Comparison of ENCODE assay signal across 1 cellular context in the genomic region with DNA sequence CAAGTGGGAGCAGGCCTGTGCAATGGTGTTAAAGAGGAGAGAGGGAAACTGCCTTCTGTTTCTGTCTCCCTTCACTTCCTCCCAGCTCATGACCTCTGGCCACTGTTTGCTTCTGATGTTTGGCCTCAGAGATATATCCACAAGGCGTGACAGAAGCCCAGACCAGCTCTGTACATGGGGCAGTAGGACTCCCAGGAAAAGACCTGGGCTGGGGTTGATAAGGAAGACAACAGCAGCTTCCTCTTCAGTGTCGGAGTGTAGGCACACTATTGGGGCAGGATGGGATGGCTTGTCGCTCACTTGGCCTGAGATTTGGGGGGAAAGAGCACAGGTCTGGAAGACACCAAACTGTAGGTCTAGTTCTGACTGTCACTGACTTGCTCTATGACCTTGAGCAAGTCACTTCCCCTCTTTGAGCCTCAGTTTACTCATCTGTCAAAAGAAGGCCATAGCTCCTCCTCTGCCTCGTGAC.
TF ChIP-seq lines count a peak whose summit lies in the region.

No MANE protein-coding gene starts in this region.

TF ChIP-seq in K562, 482 proteins besides CTCF, POLR2A, EP300 and RAD21 (continued from another document and continues in another):
- TF ChIP-seq, protein P1, sequence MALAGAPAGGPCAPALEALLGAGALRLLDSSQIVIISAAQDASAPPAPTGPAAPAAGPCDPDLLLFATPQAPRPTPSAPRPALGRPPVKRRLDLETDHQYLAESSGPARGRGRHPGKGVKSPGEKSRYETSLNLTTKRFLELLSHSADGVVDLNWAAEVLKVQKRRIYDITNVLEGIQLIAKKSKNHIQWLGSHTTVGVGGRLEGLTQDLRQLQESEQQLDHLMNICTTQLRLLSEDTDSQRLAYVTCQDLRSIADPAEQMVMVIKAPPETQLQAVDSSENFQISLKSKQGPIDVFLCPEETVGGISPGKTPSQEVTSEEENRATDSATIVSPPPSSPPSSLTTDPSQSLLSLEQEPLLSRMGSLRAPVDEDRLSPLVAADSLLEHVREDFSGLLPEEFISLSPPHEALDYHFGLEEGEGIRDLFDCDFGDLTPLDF (CRISPR knock-in tag; IDR thresholded peaks at IDR 0.05) = no peak
- no peak for TF ChIP-seq EGR1 (conservative IDR thresholded peaks at IDR 0.05)
- TF ChIP-seq NFRKB (IDR thresholded peaks at IDR 0.05; ENCODE audit: low read depth) = no peak; the same call in 1 of the 2 replicates
- TF ChIP-seq MEF2D (tag; conservative IDR thresholded peaks at IDR 0.05; ENCODE audit: low read depth) = no peak
- no peak for TF ChIP-seq SIN3B (IDR thresholded peaks at IDR 0.05; ENCODE audit: low read depth)
- no peak for TF ChIP-seq KHSRP (IDR thresholded peaks at IDR 0.05)
- 0 out of 2 replicates have a peak, but pooled peaks have one; percentile 6 for TF ChIP-seq HSF4 (CRISPR knock-in tag; IDR thresholded peaks at IDR 0.05; ENCODE audit: borderline replicate concordance)
- TF ChIP-seq, protein P2, sequence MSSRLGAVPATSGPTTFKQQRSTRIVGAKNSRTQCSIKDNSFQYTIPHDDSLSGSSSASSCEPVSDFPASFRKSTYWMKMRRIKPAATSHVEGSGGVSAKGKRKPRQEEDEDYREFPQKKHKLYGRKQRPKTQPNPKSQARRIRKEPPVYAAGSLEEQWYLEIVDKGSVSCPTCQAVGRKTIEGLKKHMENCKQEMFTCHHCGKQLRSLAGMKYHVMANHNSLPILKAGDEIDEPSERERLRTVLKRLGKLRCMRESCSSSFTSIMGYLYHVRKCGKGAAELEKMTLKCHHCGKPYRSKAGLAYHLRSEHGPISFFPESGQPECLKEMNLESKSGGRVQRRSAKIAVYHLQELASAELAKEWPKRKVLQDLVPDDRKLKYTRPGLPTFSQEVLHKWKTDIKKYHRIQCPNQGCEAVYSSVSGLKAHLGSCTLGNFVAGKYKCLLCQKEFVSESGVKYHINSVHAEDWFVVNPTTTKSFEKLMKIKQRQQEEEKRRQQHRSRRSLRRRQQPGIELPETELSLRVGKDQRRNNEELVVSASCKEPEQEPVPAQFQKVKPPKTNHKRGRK (tag; IDR thresholded peaks at IDR 0.05) = no peak
- no peak; the same call in 1 of the 2 replicates for TF ChIP-seq ATF7 (IDR thresholded peaks at IDR 0.05)
- TF ChIP-seq TAF7 (tag; IDR thresholded peaks at IDR 0.05) = no peak
- TF ChIP-seq CBX3 (IDR thresholded peaks at IDR 0.05; ENCODE audit: borderline replicate concordance in 1 of 2, low read length in 2 of 2) = no peak
- peak; percentile 83 for TF ChIP-seq SPI1 (IDR thresholded peaks at IDR 0.05; ENCODE audit: borderline replicate concordance, low read depth, low read length)
- TF ChIP-seq SMARCE1 (IDR thresholded peaks at IDR 0.05) = no peak
- TF ChIP-seq, protein P3, sequence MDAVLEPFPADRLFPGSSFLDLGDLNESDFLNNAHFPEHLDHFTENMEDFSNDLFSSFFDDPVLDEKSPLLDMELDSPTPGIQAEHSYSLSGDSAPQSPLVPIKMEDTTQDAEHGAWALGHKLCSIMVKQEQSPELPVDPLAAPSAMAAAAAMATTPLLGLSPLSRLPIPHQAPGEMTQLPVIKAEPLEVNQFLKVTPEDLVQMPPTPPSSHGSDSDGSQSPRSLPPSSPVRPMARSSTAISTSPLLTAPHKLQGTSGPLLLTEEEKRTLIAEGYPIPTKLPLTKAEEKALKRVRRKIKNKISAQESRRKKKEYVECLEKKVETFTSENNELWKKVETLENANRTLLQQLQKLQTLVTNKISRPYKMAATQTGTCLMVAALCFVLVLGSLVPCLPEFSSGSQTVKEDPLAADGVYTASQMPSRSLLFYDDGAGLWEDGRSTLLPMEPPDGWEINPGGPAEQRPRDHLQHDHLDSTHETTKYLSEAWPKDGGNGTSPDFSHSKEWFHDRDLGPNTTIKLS (IDR thresholded peaks at IDR 0.05; ENCODE audit: borderline replicate concordance, low read depth) = no peak
- no peak for TF ChIP-seq FOXA1 (IDR thresholded peaks at IDR 0.05; ENCODE audit: borderline replicate concordance)
- TF ChIP-seq ETV5 (CRISPR knock-in tag; IDR thresholded peaks at IDR 0.05; ENCODE audit: low read depth) = peak; percentile 91
- TF ChIP-seq, protein P4, sequence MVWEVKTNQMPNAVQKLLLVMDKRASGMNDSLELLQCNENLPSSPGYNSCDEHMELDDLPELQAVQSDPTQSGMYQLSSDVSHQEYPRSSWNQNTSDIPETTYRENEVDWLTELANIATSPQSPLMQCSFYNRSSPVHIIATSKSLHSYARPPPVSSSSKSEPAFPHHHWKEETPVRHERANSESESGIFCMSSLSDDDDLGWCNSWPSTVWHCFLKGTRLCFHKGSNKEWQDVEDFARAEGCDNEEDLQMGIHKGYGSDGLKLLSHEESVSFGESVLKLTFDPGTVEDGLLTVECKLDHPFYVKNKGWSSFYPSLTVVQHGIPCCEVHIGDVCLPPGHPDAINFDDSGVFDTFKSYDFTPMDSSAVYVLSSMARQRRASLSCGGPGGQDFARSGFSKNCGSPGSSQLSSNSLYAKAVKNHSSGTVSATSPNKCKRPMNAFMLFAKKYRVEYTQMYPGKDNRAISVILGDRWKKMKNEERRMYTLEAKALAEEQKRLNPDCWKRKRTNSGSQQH (CRISPR knock-in tag; IDR thresholded peaks at IDR 0.05) = 0 out of 2 replicates have a peak, but pooled peaks have one; percentile 15
- TF ChIP-seq MCM5 (IDR thresholded peaks at IDR 0.05; ENCODE audit: low read depth) = no peak
- TF ChIP-seq MYC (IDR thresholded peaks at IDR 0.05; ENCODE audit: low read depth, low read length) = peak; percentile 45
- no peak for TF ChIP-seq MYC (CRISPR knock-in tag; IDR thresholded peaks at IDR 0.05; ENCODE audit: borderline replicate concordance, low read depth)
- peak; percentile 77 for TF ChIP-seq CBFA2T2 (conservative IDR thresholded peaks at IDR 0.05)
- TF ChIP-seq NEUROD1 (IDR thresholded peaks at IDR 0.05; ENCODE audit: borderline replicate concordance, low read depth, low read length, partially characterized antibody) = no peak
- TF ChIP-seq SREBF1 (IDR thresholded peaks at IDR 0.05; ENCODE audit: borderline replicate concordance, low read depth, low read length) = no peak
- TF ChIP-seq POLR2H (tag; IDR thresholded peaks at IDR 0.05; ENCODE audit: low read depth) = no peak
- TF ChIP-seq, protein P5, sequence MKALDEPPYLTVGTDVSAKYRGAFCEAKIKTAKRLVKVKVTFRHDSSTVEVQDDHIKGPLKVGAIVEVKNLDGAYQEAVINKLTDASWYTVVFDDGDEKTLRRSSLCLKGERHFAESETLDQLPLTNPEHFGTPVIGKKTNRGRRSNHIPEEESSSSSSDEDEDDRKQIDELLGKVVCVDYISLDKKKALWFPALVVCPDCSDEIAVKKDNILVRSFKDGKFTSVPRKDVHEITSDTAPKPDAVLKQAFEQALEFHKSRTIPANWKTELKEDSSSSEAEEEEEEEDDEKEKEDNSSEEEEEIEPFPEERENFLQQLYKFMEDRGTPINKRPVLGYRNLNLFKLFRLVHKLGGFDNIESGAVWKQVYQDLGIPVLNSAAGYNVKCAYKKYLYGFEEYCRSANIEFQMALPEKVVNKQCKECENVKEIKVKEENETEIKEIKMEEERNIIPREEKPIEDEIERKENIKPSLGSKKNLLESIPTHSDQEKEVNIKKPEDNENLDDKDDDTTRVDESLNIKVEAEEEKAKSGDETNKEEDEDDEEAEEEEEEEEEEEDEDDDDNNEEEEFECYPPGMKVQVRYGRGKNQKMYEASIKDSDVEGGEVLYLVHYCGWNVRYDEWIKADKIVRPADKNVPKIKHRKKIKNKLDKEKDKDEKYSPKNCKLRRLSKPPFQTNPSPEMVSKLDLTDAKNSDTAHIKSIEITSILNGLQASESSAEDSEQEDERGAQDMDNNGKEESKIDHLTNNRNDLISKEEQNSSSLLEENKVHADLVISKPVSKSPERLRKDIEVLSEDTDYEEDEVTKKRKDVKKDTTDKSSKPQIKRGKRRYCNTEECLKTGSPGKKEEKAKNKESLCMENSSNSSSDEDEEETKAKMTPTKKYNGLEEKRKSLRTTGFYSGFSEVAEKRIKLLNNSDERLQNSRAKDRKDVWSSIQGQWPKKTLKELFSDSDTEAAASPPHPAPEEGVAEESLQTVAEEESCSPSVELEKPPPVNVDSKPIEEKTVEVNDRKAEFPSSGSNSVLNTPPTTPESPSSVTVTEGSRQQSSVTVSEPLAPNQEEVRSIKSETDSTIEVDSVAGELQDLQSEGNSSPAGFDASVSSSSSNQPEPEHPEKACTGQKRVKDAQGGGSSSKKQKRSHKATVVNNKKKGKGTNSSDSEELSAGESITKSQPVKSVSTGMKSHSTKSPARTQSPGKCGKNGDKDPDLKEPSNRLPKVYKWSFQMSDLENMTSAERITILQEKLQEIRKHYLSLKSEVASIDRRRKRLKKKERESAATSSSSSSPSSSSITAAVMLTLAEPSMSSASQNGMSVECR (CRISPR knock-in tag; IDR thresholded peaks at IDR 0.05) = no peak
- peak; percentile 17; the same call in 1 of the 2 replicates for TF ChIP-seq ZNF79 (CRISPR knock-in tag; IDR thresholded peaks at IDR 0.05; ENCODE audit: low read depth)
- TF ChIP-seq TRIM24 (IDR thresholded peaks at IDR 0.05) = peak; percentile 51 to 52; a peak in 2 of 4 replicates
- no peak for TF ChIP-seq DIDO1 (tag; IDR thresholded peaks at IDR 0.05; ENCODE audit: low read depth)
- TF ChIP-seq THRAP3 (IDR thresholded peaks at IDR 0.05; ENCODE audit: borderline replicate concordance) = no peak
- no peak for TF ChIP-seq HNRNPL (IDR thresholded peaks at IDR 0.05; ENCODE audit: low read depth, low read length)
- TF ChIP-seq ZNF12 (CRISPR knock-in tag; IDR thresholded peaks at IDR 0.05) = no peak
- TF ChIP-seq FIP1L1 (IDR thresholded peaks at IDR 0.05; ENCODE audit: low read depth, low read length, poor library complexity, severe bottlenecking) = no peak
- TF ChIP-seq BDP1 (IDR thresholded peaks at IDR 0.05; ENCODE audit: insufficient read depth, insufficient read length) = no peak
- TF ChIP-seq, protein P6, sequence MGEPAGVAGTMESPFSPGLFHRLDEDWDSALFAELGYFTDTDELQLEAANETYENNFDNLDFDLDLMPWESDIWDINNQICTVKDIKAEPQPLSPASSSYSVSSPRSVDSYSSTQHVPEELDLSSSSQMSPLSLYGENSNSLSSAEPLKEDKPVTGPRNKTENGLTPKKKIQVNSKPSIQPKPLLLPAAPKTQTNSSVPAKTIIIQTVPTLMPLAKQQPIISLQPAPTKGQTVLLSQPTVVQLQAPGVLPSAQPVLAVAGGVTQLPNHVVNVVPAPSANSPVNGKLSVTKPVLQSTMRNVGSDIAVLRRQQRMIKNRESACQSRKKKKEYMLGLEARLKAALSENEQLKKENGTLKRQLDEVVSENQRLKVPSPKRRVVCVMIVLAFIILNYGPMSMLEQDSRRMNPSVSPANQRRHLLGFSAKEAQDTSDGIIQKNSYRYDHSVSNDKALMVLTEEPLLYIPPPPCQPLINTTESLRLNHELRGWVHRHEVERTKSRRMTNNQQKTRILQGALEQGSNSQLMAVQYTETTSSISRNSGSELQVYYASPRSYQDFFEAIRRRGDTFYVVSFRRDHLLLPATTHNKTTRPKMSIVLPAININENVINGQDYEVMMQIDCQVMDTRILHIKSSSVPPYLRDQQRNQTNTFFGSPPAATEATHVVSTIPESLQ (CRISPR knock-in tag; IDR thresholded peaks at IDR 0.05) = no peak
- TF ChIP-seq, protein P7, sequence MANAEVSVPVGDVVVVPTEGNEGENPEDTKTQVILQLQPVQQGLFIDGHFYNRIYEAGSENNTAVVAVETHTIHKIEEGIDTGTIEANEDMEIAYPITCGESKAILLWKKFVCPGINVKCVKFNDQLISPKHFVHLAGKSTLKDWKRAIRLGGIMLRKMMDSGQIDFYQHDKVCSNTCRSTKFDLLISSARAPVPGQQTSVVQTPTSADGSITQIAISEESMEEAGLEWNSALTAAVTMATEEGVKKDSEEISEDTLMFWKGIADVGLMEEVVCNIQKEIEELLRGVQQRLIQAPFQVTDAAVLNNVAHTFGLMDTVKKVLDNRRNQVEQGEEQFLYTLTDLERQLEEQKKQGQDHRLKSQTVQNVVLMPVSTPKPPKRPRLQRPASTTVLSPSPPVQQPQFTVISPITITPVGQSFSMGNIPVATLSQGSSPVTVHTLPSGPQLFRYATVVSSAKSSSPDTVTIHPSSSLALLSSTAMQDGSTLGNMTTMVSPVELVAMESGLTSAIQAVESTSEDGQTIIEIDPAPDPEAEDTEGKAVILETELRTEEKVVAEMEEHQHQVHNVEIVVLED (CRISPR knock-in tag; IDR thresholded peaks at IDR 0.05) = no peak
- no peak for TF ChIP-seq RBM25 (IDR thresholded peaks at IDR 0.05; ENCODE audit: low read depth, low read length, severe bottlenecking)
- no peak for TF ChIP-seq ZFP30 (CRISPR knock-in tag; IDR thresholded peaks at IDR 0.05; ENCODE audit: borderline replicate concordance)
- TF ChIP-seq, protein P8, sequence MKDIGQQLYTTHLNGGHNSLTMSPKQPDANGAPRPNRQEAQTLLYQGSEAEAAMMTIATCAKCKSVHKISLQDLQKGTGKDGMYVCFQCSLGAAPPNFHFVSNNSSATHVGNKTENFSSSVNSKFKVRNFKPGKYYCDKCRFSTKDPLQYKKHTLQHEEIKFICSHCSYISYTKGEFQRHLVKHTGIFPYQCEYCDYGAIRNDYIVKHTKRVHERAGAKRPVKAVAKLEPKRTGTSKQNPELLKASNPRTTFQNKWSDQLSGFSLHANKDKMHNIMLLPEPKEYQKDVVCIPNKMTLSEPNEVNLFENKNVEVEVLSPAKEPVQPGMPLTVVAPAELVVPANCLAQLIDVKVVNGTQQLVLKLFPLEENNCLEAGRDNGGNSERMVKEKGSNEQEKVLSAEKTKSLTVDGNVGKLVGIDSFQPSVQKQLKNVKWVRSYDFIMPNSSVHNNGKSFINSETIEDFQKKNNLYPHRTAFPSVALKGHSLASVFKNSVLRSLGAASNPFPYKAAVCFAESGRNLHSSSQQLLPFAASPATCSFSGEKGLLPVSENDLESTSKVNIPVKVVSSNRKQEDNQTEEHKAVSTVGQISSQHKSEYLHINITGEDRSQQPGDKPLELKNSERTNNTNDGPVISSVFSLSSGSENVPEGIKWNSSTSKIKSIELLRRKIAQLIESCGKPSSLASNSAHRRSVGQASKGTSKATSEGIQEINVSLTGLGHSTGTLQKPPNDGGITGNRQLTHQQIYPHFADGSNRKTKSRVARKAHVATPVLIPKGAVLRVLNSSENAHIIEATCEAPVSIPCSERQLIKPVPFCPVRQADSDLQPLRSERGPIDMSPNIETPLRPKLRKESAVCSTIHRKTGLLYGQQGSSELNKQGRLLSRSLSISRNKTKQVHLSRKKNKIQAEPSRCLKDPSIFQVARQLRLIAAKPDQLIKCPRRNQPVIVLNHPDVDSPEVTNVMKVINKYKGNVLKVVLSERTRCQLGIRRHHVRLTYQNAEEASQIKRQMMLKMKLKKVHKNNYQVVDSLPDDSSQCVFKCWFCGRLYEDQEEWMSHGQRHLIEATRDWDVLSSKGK (CRISPR knock-in tag; IDR thresholded peaks at IDR 0.05) = no peak
- TF ChIP-seq NR2F6 (CRISPR knock-in tag; IDR thresholded peaks at IDR 0.05) = no peak
- TF ChIP-seq NR2C2 (CRISPR knock-in tag; IDR thresholded peaks at IDR 0.05) = no peak
- peak; percentile 63 for TF ChIP-seq NR2C2 (tag; IDR thresholded peaks at IDR 0.05)
- no peak for TF ChIP-seq HNRNPH1 (optimal IDR thresholded peaks at IDR 0.05; ENCODE audit: low read depth, low read length)
- TF ChIP-seq ZNF75A (CRISPR knock-in tag; IDR thresholded peaks at IDR 0.05) = no peak
- TF ChIP-seq TAL1 (IDR thresholded peaks at IDR 0.05) = peak; percentile 73
- TF ChIP-seq ARID1B (IDR thresholded peaks at IDR 0.05) = peak; percentile 85
- TF ChIP-seq TAF15 (IDR thresholded peaks at IDR 0.05; ENCODE audit: low read depth, low read length) = no peak
- no peak for TF ChIP-seq IRF2 (CRISPR knock-in tag; IDR thresholded peaks at IDR 0.05)
- TF ChIP-seq, protein P9, sequence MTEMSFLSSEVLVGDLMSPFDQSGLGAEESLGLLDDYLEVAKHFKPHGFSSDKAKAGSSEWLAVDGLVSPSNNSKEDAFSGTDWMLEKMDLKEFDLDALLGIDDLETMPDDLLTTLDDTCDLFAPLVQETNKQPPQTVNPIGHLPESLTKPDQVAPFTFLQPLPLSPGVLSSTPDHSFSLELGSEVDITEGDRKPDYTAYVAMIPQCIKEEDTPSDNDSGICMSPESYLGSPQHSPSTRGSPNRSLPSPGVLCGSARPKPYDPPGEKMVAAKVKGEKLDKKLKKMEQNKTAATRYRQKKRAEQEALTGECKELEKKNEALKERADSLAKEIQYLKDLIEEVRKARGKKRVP (CRISPR knock-in tag; IDR thresholded peaks at IDR 0.05) = no peak
